Comparison of ENCODE assay signal across 39 cellular contexts in genomic region chr2:190450363-190450762, GRCh38.
"Had no signal": no experiment of that assay in that cellular context is flagged by ENCODE, and none has a peak within 500 bp of the region (broad histone marks: within the 10 kb centered on the region; RNA-seq: fewer than 3 reads in every experiment).

No MANE protein-coding gene starts in this region.

- H3K27me3 Mint-ChIP-seq: activated naive CD4-positive, alpha-beta T cell treated with anti-CD3 and anti-CD28 coated beads, Interleukin-2, amount 10 ng/mL, durations not matched to agents 7 days and 5 days; activated naive CD4-positive, alpha-beta T cell treated with anti-CD3 and anti-CD28 coated beads, Interleukin-2, amount 50 U/mL, for 24 hours; activated naive CD8-positive, alpha-beta T cell; activated naive CD8-positive, alpha-beta T cell treated with anti-CD3 and anti-CD28 coated beads for 36 hours; activated naive CD8-positive, alpha-beta T cell treated with anti-CD3 and anti-CD28 coated beads, Interleukin-2, amount 10 ng/mL, durations not matched to agents 7 days and 5 days; activated naive CD8-positive, alpha-beta T cell treated with anti-CD3 and anti-CD28 coated beads, Interleukin-2, amount 50 U/mL, for 24 hours; activated T-helper 17 cell treated with anti-CD3 and anti-CD28 coated beads, Interleukin-2, amount 50 U/mL, for 72 hours; brain; central memory CD8-positive, alpha-beta T cell had no signal

- H3K4me1 Mint-ChIP-seq: activated naive CD4-positive, alpha-beta T cell treated with anti-CD3 and anti-CD28 coated beads, Interleukin-2, amount 10 ng/mL, durations not matched to agents 7 days and 5 days had no signal

- ATAC-seq: activated naive CD4-positive, alpha-beta T cell treated with anti-CD3 and anti-CD28 coated beads, Interleukin-2, amount 50 U/mL, for 72 hours; activated naive CD8-positive, alpha-beta T cell treated with anti-CD3 and anti-CD28 coated beads, Interleukin-2, amount 50 U/mL, for 24 hours; activated T-cell treated with anti-CD3 and anti-CD28 coated beads, Interleukin-2, amount 50 U/mL, for 4 hours; activated T-cell treated with anti-CD3 and anti-CD28 coated beads, Interleukin-2, amount 50 U/mL, for 72 hours; activated T-helper 17 cell treated with anti-CD3 and anti-CD28 coated beads, Interleukin-2, amount 50 U/mL, for 72 hours; body of pancreas had no signal

- H3K4me3 ChIP-seq: adrenal gland, ascending aorta, body of pancreas, breast epithelium, cardiac muscle cell had no signal

- H3K27ac Mint-ChIP-seq: activated naive CD4-positive, alpha-beta T cell treated with anti-CD3 and anti-CD28 coated beads for 36 hours; activated naive CD4-positive, alpha-beta T cell treated with anti-CD3 and anti-CD28 coated beads, Interleukin-2, amount 10 ng/mL, durations not matched to agents 7 days and 5 days; activated naive CD4-positive, alpha-beta T cell treated with anti-CD3 and anti-CD28 coated beads, Interleukin-2, amount 50 U/mL, for 24 hours; activated naive CD4-positive, alpha-beta T cell treated with anti-CD3 and anti-CD28 coated beads, Interleukin-2, amount 50 U/mL, for 72 hours; activated naive CD8-positive, alpha-beta T cell; activated naive CD8-positive, alpha-beta T cell treated with anti-CD3 and anti-CD28 coated beads for 36 hours; activated naive CD8-positive, alpha-beta T cell treated with anti-CD3 and anti-CD28 coated beads, Interleukin-2, amount 10 ng/mL, durations not matched to agents 7 days and 5 days; activated naive CD8-positive, alpha-beta T cell treated with anti-CD3 and anti-CD28 coated beads, Interleukin-2, amount 50 U/mL, for 24 hours; activated T-helper 1 cell treated with anti-CD3 and anti-CD28 coated beads, Interleukin-12 subunit alpha, Interleukin-12 subunit beta, Interleukin-2, Interleukin-4 antibody, amounts not matched to agents 30 ng/mL and 10 ng/mL and 1 ng/mL, durations not matched to agents 14 hours and 24 hours and 36 hours; activated T-helper 17 cell treated with anti-CD3 and anti-CD28 coated beads, Interleukin-2, amount 50 U/mL, for 72 hours; activated T-helper 2 cell treated with anti-CD3 and anti-CD28 coated beads, Interferon-gamma antibody, Interleukin-2, Interleukin-4, amounts not matched to agents 10 μg/mL and 5 μg/mL and 100 μg/mL, durations not matched to agents 14 hours and 24 hours and 36 hours; brain had no signal

- H3K4me1 ChIP-seq: ascending aorta, body of pancreas, breast epithelium had no signal

- H3K4me3 Mint-ChIP-seq: activated naive CD4-positive, alpha-beta T cell treated with anti-CD3 and anti-CD28 coated beads for 36 hours; activated naive CD4-positive, alpha-beta T cell treated with anti-CD3 and anti-CD28 coated beads, Interleukin-2, amount 10 ng/mL, durations not matched to agents 7 days and 5 days; activated naive CD4-positive, alpha-beta T cell treated with anti-CD3 and anti-CD28 coated beads, Interleukin-2, amount 50 U/mL, for 24 hours; activated naive CD8-positive, alpha-beta T cell; activated naive CD8-positive, alpha-beta T cell treated with anti-CD3 and anti-CD28 coated beads for 36 hours; activated naive CD8-positive, alpha-beta T cell treated with anti-CD3 and anti-CD28 coated beads, Interleukin-2, amount 10 ng/mL, durations not matched to agents 7 days and 5 days; activated naive CD8-positive, alpha-beta T cell treated with anti-CD3 and anti-CD28 coated beads, Interleukin-2, amount 50 U/mL, for 24 hours; activated T-cell treated with anti-CD3 and anti-CD28 coated beads, Interleukin-2, amount 50 U/mL, for 4 hours; activated T-cell treated with anti-CD3 and anti-CD28 coated beads, Interleukin-2, amount 50 U/mL, for 72 hours; activated T-helper 1 cell treated with anti-CD3 and anti-CD28 coated beads, Interleukin-12 subunit alpha, Interleukin-12 subunit beta, Interleukin-2, Interleukin-4 antibody, amounts not matched to agents 30 ng/mL and 10 ng/mL and 1 ng/mL, durations not matched to agents 14 hours and 24 hours and 36 hours; activated T-helper 17 cell treated with anti-CD3 and anti-CD28 coated beads, Interleukin-2, amount 50 U/mL, for 72 hours; brain; central memory CD8-positive, alpha-beta T cell had no signal

- H3K36me3 ChIP-seq: adrenal gland, ascending aorta, brain microvascular endothelial cell, breast epithelium, cardiac muscle cell had no signal

- DNase-seq: activated effector memory CD4-positive, alpha-beta T cell treated with anti-CD3 and anti-CD28 coated beads, Interleukin-2, amount 50 U/mL, for 16 hours; activated effector memory CD4-positive, alpha-beta T cell treated with Interleukin-2 at 50 U/mL for 16 hours; activated gamma-delta T cell; activated gamma-delta T cell treated with Interleukin-2 at 50 U/mL for 16 hours; activated naive CD4-positive, alpha-beta T cell; activated naive CD4-positive, alpha-beta T cell treated with anti-CD3 and anti-CD28 coated beads for 36 hours; activated naive CD4-positive, alpha-beta T cell treated with anti-CD3 and anti-CD28 coated beads, Interleukin-2, amount 10 ng/mL, durations not matched to agents 7 days and 5 days; activated naive CD4-positive, alpha-beta T cell treated with anti-CD3 and anti-CD28 coated beads, Interleukin-2, amount 50 U/mL, for 16 hours; activated naive CD4-positive, alpha-beta T cell treated with Interleukin-2 at 50 U/mL for 16 hours; activated naive CD8-positive, alpha-beta T cell treated with anti-CD3 and anti-CD28 coated beads for 36 hours; activated naive CD8-positive, alpha-beta T cell treated with anti-CD3 and anti-CD28 coated beads, Interleukin-2, amount 10 ng/mL, durations not matched to agents 7 days and 5 days; activated naive CD8-positive, alpha-beta T cell treated with anti-CD3 and anti-CD28 coated beads, Interleukin-2, amount 50 U/mL, for 24 hours; activated T-cell treated with anti-CD3 and anti-CD28 coated beads, Interleukin-2, amount 50 U/mL, for 1 hour; activated T-cell treated with anti-CD3 and anti-CD28 coated beads, Interleukin-2, amount 50 U/mL, for 4 hours; activated T-cell treated with anti-CD3 and anti-CD28 coated beads, Interleukin-2, amount 50 U/mL, for 48 hours; activated T-cell treated with anti-CD3 and anti-CD28 coated beads, Interleukin-2, amount 50 U/mL, for 72 hours; adrenal gland; amniotic stem cell; amygdala; anterior cingulate cortex; aorta; body of pancreas; brain microvascular endothelial cell; caudate nucleus; central memory CD4-positive, alpha-beta T cell; cerebellar nuclear complex had no signal

- H3K27me3 ChIP-seq: adrenal gland, ascending aorta, body of pancreas, brain microvascular endothelial cell, breast epithelium, cardiac muscle cell had no signal

- H3K9me3 ChIP-seq: adrenal gland, ascending aorta, body of pancreas, breast epithelium had no signal

- FAIRE-seq: astrocyte, bronchial epithelial cell had no signal

- H3K27ac ChIP-seq: ascending aorta, body of pancreas, brain microvascular endothelial cell, breast epithelium, cardiac muscle cell had no signal

- H3K9me3 Mint-ChIP-seq: activated naive CD4-positive, alpha-beta T cell treated with anti-CD3 and anti-CD28 coated beads for 36 hours; activated naive CD4-positive, alpha-beta T cell treated with anti-CD3 and anti-CD28 coated beads, Interleukin-2, amount 10 ng/mL, durations not matched to agents 7 days and 5 days; activated naive CD4-positive, alpha-beta T cell treated with anti-CD3 and anti-CD28 coated beads, Interleukin-2, amount 50 U/mL, for 24 hours; activated naive CD8-positive, alpha-beta T cell treated with anti-CD3 and anti-CD28 coated beads, Interleukin-2, amount 10 ng/mL, durations not matched to agents 7 days and 5 days; activated naive CD8-positive, alpha-beta T cell treated with anti-CD3 and anti-CD28 coated beads, Interleukin-2, amount 50 U/mL, for 24 hours; activated T-cell treated with anti-CD3 and anti-CD28 coated beads, Interleukin-2, amount 50 U/mL, for 4 hours; activated T-cell treated with anti-CD3 and anti-CD28 coated beads, Interleukin-2, amount 50 U/mL, for 72 hours; activated T-helper 1 cell treated with anti-CD3 and anti-CD28 coated beads, Interleukin-12 subunit alpha, Interleukin-12 subunit beta, Interleukin-2, Interleukin-4 antibody, amounts not matched to agents 30 ng/mL and 10 ng/mL and 1 ng/mL, durations not matched to agents 14 hours and 24 hours and 36 hours; activated T-helper 2 cell treated with anti-CD3 and anti-CD28 coated beads, Interferon-gamma antibody, Interleukin-2, Interleukin-4, amounts not matched to agents 10 μg/mL and 5 μg/mL and 100 μg/mL, durations not matched to agents 14 hours and 24 hours and 36 hours; brain; central memory CD8-positive, alpha-beta T cell had no signal
